12 cellular contexts compared by ENCODE assay signal in the genomic region with DNA sequence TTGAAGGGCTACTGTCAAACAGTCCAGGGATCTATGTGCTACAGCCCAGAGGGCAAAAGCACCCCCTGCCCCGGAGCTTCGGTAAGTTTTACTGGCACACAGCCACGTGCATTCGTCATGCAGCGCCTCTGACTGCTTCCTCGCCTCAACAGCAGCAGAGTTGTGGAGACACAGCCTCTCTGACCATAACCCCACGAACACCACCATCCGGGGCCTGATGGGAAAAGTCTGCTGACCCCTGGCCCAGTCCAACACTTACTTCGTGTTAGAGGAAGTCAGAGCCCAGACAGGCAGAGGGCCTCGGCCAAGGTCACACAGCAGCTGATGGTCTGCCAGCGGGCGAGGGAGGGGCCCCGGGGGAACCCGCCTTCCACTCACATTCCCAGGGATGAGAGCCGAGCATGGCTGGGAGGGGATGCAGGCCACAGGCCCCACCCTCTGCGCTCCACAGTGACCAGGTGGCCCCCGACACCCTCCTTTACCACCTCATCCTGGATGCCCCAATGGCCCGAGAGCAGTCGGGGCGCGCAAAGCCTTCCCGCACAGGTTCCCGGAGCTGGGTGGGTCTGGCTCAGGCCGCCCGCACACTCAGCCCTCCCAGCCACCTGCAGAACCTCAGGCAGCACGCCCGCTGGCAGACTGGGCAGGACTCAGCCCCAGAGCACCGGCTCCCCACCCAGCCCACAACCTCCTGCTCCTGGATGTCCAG. TPM values are rescaled to one million over a fixed set of nuclear protein-coding genes. Genes with fewer than 3 reads are reported as not detected.
DNase-seq lines count a peak whose midpoint lies in the region; ATAC-seq and TF ChIP-seq lines count a peak whose summit lies in the region.
"Had no signal": no experiment of that assay in that cellular context is flagged by ENCODE, and none has a peak within 500 bp of the region (broad histone marks: within the 10 kb centered on the region; RNA-seq: fewer than 3 reads in every experiment).

No MANE protein-coding gene starts in this region.

- no peak overlapping the region for H4K8ac ChIP-seq in mesenchymal stem cell (ENCODE audit: low read length)

- H2BK12ac ChIP-seq in mesenchymal stem cell (ENCODE audit: low read length in 2 of 2), result peak overlapping the region in 1 of 2 experiments; percentile 2

- peak overlapping the region; percentile 10 for H3K4me2 ChIP-seq in mesenchymal stem cell (ENCODE audit: low read length, poor library complexity, severe bottlenecking)

- ATAC-seq in esophagus mucosa (peak; percentile 2), GM21515 (IDR thresholded peaks at IDR 0.05; ENCODE audit: unreplicated experiment) (no peak), HG02798 (IDR thresholded peaks at IDR 0.05; ENCODE audit: poor library complexity, unreplicated experiment) (no peak)
- ATAC-seq: natural killer cell treated with Interleukin-12 subunit alpha and Interleukin-12 subunit beta and Interleukin-15 and Interleukin-18, amount 100 ng/mL, for 72 hours had no signal

- H3K27ac ChIP-seq in 22Rv1 (peak overlapping the region; percentile 32; the same call in 1 of the 2 replicates), mesenchymal stem cell (ENCODE audit: low read length, poor library complexity, severe bottlenecking) (peak overlapping the region; percentile 13)

- no peak overlapping the region for H2AK5ac ChIP-seq in mesenchymal stem cell (ENCODE audit: low read length, severe bottlenecking)

- no peak overlapping the region for H3K14ac ChIP-seq in mesenchymal stem cell (ENCODE audit: low read length in 2 of 2)

- H3K9me3 ChIP-seq in NT2/D1 (ENCODE audit: insufficient read depth, low read length) (no peaks in the 10 kb centered on the region), mesenchymal stem cell (ENCODE audit: control insufficient read depth, low read length) (no peaks in the 10 kb centered on the region)

- peak overlapping the region; percentile 43 for H4K91ac ChIP-seq in mesenchymal stem cell (ENCODE audit: low read length)

- peak overlapping the region in 1 of 2 experiments; percentile 59 for H3K4ac ChIP-seq in mesenchymal stem cell (ENCODE audit: low read depth in 1 of 2, low read length in 2 of 2)

- H3K27me3 ChIP-seq in NT2/D1 (ENCODE audit: insufficient read depth, insufficient read length), result peaks cover 5% of the 10 kb centered on the region
- no peaks in the 10 kb centered on the region for H3K27me3 ChIP-seq in mesenchymal stem cell (ENCODE audit: control insufficient read depth in 1 of 2, insufficient read depth in 1 of 2, low read length in 2 of 2)

- H2BK5ac ChIP-seq in mesenchymal stem cell (ENCODE audit: low read depth, low read length, poor library complexity, severe bottlenecking), result no peak overlapping the region

- H3K79me1 ChIP-seq in mesenchymal stem cell (replicated peaks; ENCODE audit: low read length, poor library complexity, severe bottlenecking), result peaks cover 35% of the 10 kb centered on the region

- peak overlapping the region in 1 of 2 experiments; percentile 47 for H3K23ac ChIP-seq in mesenchymal stem cell (ENCODE audit: low read length in 2 of 2)

- peaks cover 65% of the 10 kb centered on the region for H3K36me3 ChIP-seq in NT2/D1 (ENCODE audit: insufficient read depth, insufficient read length, low read length)
- peaks cover 20 to 78% of the 10 kb centered on the region in 2 experiments for H3K36me3 ChIP-seq in mesenchymal stem cell (ENCODE audit: control insufficient read depth in 1 of 2, insufficient read depth in 2 of 2, low read depth in 1 of 2, low read length in 2 of 2)

- 68% methylated on average over 27 of the region's 28 CpGs for WGBS in mesenchymal stem cell

- DNase-seq in NT2/D1 (ENCODE audit: low read depth, low spot score) (no peak), mesenchymal stem cell (peak; percentile 78), NOMO-1 treated with DMSO at 0.1 percent for 48 hours (lab: John Stamatoyannopoulos, UW; ENCODE audit: unreplicated experiment) (no peak), DMS53 (lab: John Stamatoyannopoulos, UW) (no peak)
- DNase-seq: NCI-H510A treated with DMSO at 0.1 percent for 48 hours; stimulated activated CD4-positive, alpha-beta T cell treated with anti-CD3 and anti-CD28 coated beads, Interleukin-4, amount 100 ng/mL, for 4 hours; T-helper 1 cell had no signal

- H3K4me3 ChIP-seq in NT2/D1 (ENCODE audit: insufficient read length, low read depth), result no peak overlapping the region
- H3K4me3 ChIP-seq in mesenchymal stem cell (ENCODE audit: insufficient read depth in 1 of 2, low read depth in 1 of 2, low read length in 2 of 2), result no peak overlapping the region

- TF ChIP-seq CTCF in 22Rv1 (IDR thresholded peaks at IDR 0.05), result no peak

- H3K4me1 ChIP-seq in NT2/D1 (ENCODE audit: insufficient read depth, insufficient read length) (peaks cover 31% of the 10 kb centered on the region), mesenchymal stem cell (ENCODE audit: control insufficient read depth, insufficient read depth, low read depth, low read length) (peaks cover 40% of the 10 kb centered on the region)

- no peak overlapping the region for H2BK120ac ChIP-seq in mesenchymal stem cell (ENCODE audit: low read depth, low read length)

- H3K9ac ChIP-seq in NT2/D1 (ENCODE audit: insufficient read length, low read depth), result peak overlapping the region; percentile 17
- peak overlapping the region; percentile 27 for H3K9ac ChIP-seq in mesenchymal stem cell (ENCODE audit: low read length)

- no peak overlapping the region for H2AFZ ChIP-seq in mesenchymal stem cell (ENCODE audit: low read depth, low read length)

- peak overlapping the region in 1 of 2 experiments; percentile 50 for H3K18ac ChIP-seq in mesenchymal stem cell (ENCODE audit: low read depth in 1 of 2, low read length in 2 of 2)

- H2BK15ac ChIP-seq in mesenchymal stem cell (ENCODE audit: low read depth, poor library complexity, severe bottlenecking), result no peak overlapping the region

RNA-seq across cellular contexts. Expression of a gene that starts 5.0 kb away (rescaled TPM):
- total RNA-seq in esophagus mucosa, result 2.0 TPM
- 8.1 TPM for polyA plus RNA-seq in mesenchymal stem cell (2013, experiment 1 of 2)
- polyA plus RNA-seq in mesenchymal stem cell (2013, experiment 2 of 2), result 8.0 TPM

RNA-seq across cellular contexts. Expression of a gene that starts 8.7 kb away (rescaled TPM):
- total RNA-seq in esophagus mucosa, result 251 TPM
- 121 TPM for polyA plus RNA-seq in mesenchymal stem cell (2013, experiment 1 of 2)
- 127 TPM for polyA plus RNA-seq in mesenchymal stem cell (2013, experiment 2 of 2)

RNA-seq across cellular contexts. Expression of a gene that starts 15.6 kb away (rescaled TPM):
- 99.3 TPM for total RNA-seq in esophagus mucosa
- polyA plus RNA-seq in mesenchymal stem cell (2013, experiment 1 of 2), result 58.6 TPM
- polyA plus RNA-seq in mesenchymal stem cell (2013, experiment 2 of 2), result 58.0 TPM

RNA-seq across cellular contexts. Expression of a gene that starts 27.2 kb away (rescaled TPM):
- 35.0 TPM for total RNA-seq in esophagus mucosa
- polyA plus RNA-seq in mesenchymal stem cell (2013, experiment 1 of 2), result 31.4 TPM
- 31.8 TPM for polyA plus RNA-seq in mesenchymal stem cell (2013, experiment 2 of 2)

RNA-seq across cellular contexts. Expression of a gene that starts 36.3 kb away (rescaled TPM):
- 172 TPM for total RNA-seq in esophagus mucosa
- polyA plus RNA-seq in mesenchymal stem cell (2013, experiment 1 of 2), result 118 TPM
- 120 TPM for polyA plus RNA-seq in mesenchymal stem cell (2013, experiment 2 of 2)
